15 cellular contexts compared by ENCODE assay signal in the genomic region with DNA sequence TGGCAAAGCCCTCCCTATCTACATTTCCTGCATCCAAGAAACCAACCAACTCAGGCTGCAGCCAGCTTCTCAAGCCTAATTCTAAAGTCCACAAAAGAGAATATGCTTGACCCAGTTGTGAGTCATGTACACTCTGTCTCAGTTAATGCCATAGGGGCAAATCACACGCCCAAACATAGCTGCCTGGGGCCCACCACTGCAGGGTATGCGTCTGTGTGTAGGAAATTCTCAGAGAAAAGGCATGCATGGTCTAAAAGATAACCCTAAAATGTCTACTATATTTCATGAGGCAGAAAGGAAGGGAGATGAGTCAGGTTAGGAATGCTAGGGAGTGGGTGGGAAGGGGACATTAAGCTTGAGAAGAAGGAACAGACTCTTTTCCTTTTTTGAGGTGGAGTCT. TPM values are rescaled to one million over a fixed set of nuclear protein-coding genes. Genes with fewer than 3 reads are reported as not detected.
A peak's percentile ranks its signal among the peaks of the same experiment; 100 is the strongest.
DNase-seq lines count a peak whose midpoint lies in the region; FAIRE-seq and TF ChIP-seq lines count a peak whose summit lies in the region.
"Had no signal": no experiment of that assay in that cellular context is flagged by ENCODE, and none has a peak within 500 bp of the region (broad histone marks: within the 10 kb centered on the region; RNA-seq: fewer than 3 reads in every experiment).

No MANE protein-coding gene starts in this region.

- DNase-seq in GM23248 (peak; percentile 96), SK-N-SH (no peak), fibroblast of pulmonary artery (ENCODE audit: low read depth) (peak; percentile 51), small intestine (peak; percentile 75), HuH-7 (ENCODE audit: low spot score) (no peak), GF-D8 (lab: John Stamatoyannopoulos, UW) (no peak), NOMO-1 (lab: John Stamatoyannopoulos, UW; ENCODE audit: unreplicated experiment in 2 of 2) (no peak), A673 (ENCODE audit: low spot score) (no peak)
- DNase-seq: activated CD4-positive, alpha-beta T cell treated with anti-CD3 and anti-CD28 coated beads for 48 hours; DMS153; NCI-H1105 treated with DMSO at 0.1 percent for 48 hours; NCI-H526 treated with DMSO at 0.1 percent for 48 hours; pancreas; stimulated activated CD4-positive, alpha-beta T cell treated with anti-CD3 and anti-CD28 coated beads, Interleukin-4, amount 100 ng/mL, for 4 hours had no signal

- no peaks in the 10 kb centered on the region for H3K36me3 ChIP-seq in GM23248 (ENCODE audit: low read depth)
- no peaks in the 10 kb centered on the region for H3K36me3 ChIP-seq in SK-N-SH (replicated peaks in 1 of 2; ENCODE audit: control insufficient read depth in 1 of 2, insufficient read depth in 2 of 2, low read length in 1 of 2)
- no peaks in the 10 kb centered on the region for H3K36me3 ChIP-seq in small intestine (ENCODE audit: control insufficient read depth in 2 of 2, insufficient read depth in 2 of 2, low read length in 2 of 2)
- no peaks in the 10 kb centered on the region for H3K36me3 ChIP-seq in A673 (ENCODE audit: insufficient read depth, low read length, poor library complexity, severe bottlenecking)
- H3K36me3 ChIP-seq: pancreas had no signal

- H3K9me3 ChIP-seq in GM23248 (ENCODE audit: low read depth): no peaks in the 10 kb centered on the region
- H3K9me3 ChIP-seq in SK-N-SH: no peaks in the 10 kb centered on the region
- H3K9me3 ChIP-seq in small intestine (ENCODE audit: control insufficient read depth, low read depth): no peaks in the 10 kb centered on the region
- peaks cover under 1% of the 10 kb centered on the region for H3K9me3 ChIP-seq in A673 (ENCODE audit: low read depth, low read length, poor library complexity, severe bottlenecking)
- H3K9me3 ChIP-seq: pancreas had no signal

- H3K4me2 ChIP-seq in GM23248 (ENCODE audit: unreplicated experiment) (peak overlapping the region; percentile 34), SK-N-SH (peak overlapping the region; percentile 59; the same call in 1 of the 2 replicates)

- in situ Hi-C loops in GM23248 (cut with MboI): no loop called here

- CTCF ChIA-PET in SK-N-SH (lab: Yijun Ruan, JAX) (interaction anchor here (1.1 to 2.5 kb wide), 2 partner anchors 16 to 51 kb away, joined by 3 to 10 read pairs; no protein-coding TSS in a partner anchor), A673 (lab: Charles Lee) (no interaction called here)

- H4K20me1 ChIP-seq in GM23248 (ENCODE audit: insufficient read depth) (no peaks in the 10 kb centered on the region), SK-N-SH (ENCODE audit: insufficient read depth) (no peaks in the 10 kb centered on the region)

- no TSS peak for BruUV-seq in A673 (replicated peaks; lab: Mats Ljungman, UMichigan)

- no peak for TF ChIP-seq RAD21 in SK-N-SH (IDR thresholded peaks at IDR 0.05; ENCODE audit: low read length)

- peaks cover 20% of the 10 kb centered on the region for H3F3A ChIP-seq in GM23248 (ENCODE audit: insufficient read depth)
- peaks cover 24% of the 10 kb centered on the region for H3F3A ChIP-seq in SK-N-SH (replicated peaks; ENCODE audit: insufficient read depth)

- peak overlapping the region; percentile 51 for H2AFZ ChIP-seq in GM23248
- 0 out of 2 replicates have a peak overlapping the region, but pooled peaks have one; percentile 10 for H2AFZ ChIP-seq in SK-N-SH (ENCODE audit: low read depth)

- H3K27me3 ChIP-seq in GM23248 (replicated peaks; ENCODE audit: insufficient read depth): no peaks in the 10 kb centered on the region
- H3K27me3 ChIP-seq in SK-N-SH (ENCODE audit: insufficient read depth): no peaks in the 10 kb centered on the region
- H3K27me3 ChIP-seq in small intestine (ENCODE audit: control insufficient read depth in 2 of 2, insufficient read depth in 2 of 2, low read length in 2 of 2): no peaks in the 10 kb centered on the region
- no peaks in the 10 kb centered on the region for H3K27me3 ChIP-seq in A673 (replicated peaks; ENCODE audit: insufficient read depth, low read depth, low read length, poor library complexity)
- H3K27me3 ChIP-seq: pancreas had no signal

- H3K9ac ChIP-seq in GM23248: peak overlapping the region; percentile 66
- H3K9ac ChIP-seq in SK-N-SH: peak overlapping the region; percentile 61

- TF ChIP-seq CTCF in SK-N-SH (IDR thresholded peaks at IDR 0.05): no peak
- no peak for TF ChIP-seq CTCF in fibroblast of pulmonary artery (IDR thresholded peaks at IDR 0.05; ENCODE audit: low read length, missing control alignments)
- TF ChIP-seq CTCF in A673 (conservative IDR thresholded peaks at IDR 0.05; ENCODE audit: low read depth, low read length): no peak

- intact Hi-C loops in A673 (cut with micrococcal nuclease; ENCODE audit: unreplicated experiment): no loop called here

- POLR2A ChIA-PET in SK-N-SH (lab: Yijun Ruan, JAX) (no interaction called here), A673 (lab: Charles Lee; ENCODE audit: low non-redundant PET) (no interaction called here)

- WGBS in GM23248 (ENCODE audit: low coverage in 1 of 2, low lambda C conversion rate in 2 of 2, missing lambda C conversion rate in 2 of 2), 2 experiments: 0 to 3% methylated on average over 2 of the region's 2 CpGs
- WGBS in SK-N-SH (ENCODE audit: low lambda C conversion rate): 6% methylated on average over 2 of the region's 2 CpGs
- WGBS in small intestine, 3 donors: 23 to 56% (median 30%) methylated on average over 2 of the region's 2 CpGs

- H3K4me3 ChIP-seq in GM23248 (no peak overlapping the region; the same call in 1 of the 2 replicates), SK-N-SH (ENCODE audit: low read depth in 2 of 2, low read length in 1 of 2) (no peak overlapping the region), fibroblast of pulmonary artery (replicated peaks; ENCODE audit: low read depth, low read length) (no peak overlapping the region), small intestine (ENCODE audit: low read depth in 1 of 2, low read length in 2 of 2) (no peak overlapping the region), A673 (ENCODE audit: low read depth, low read length, poor library complexity, severe bottlenecking) (no peak overlapping the region)
- H3K4me3 ChIP-seq: pancreas had no signal

- peak in 1 of 2 experiments; percentile 75; a peak in 1 of 4 replicates for TF ChIP-seq EP300 in SK-N-SH (IDR thresholded peaks at IDR 0.05; ENCODE audit: borderline replicate concordance in 1 of 2, low read depth in 1 of 2, low read length in 1 of 2)

- H3K27ac ChIP-seq in GM23248 (peak overlapping the region; percentile 89), SK-N-SH (ENCODE audit: low read depth in 2 of 2, low read length in 1 of 2) (peak overlapping the region in 1 of 2 experiments; percentile 93; a peak in 2 of 4 replicates), small intestine (ENCODE audit: low read depth in 1 of 2, low read length in 1 of 2) (no peak overlapping the region), A673 (ENCODE audit: low read depth, low read length, poor library complexity, severe bottlenecking) (no peak overlapping the region)
- H3K27ac ChIP-seq: HL-60, pancreas had no signal

- H3K79me2 ChIP-seq in GM23248 (ENCODE audit: insufficient read depth) (no peaks in the 10 kb centered on the region), SK-N-SH (ENCODE audit: insufficient read depth) (no peaks in the 10 kb centered on the region)

- H3K4me1 ChIP-seq in GM23248 (ENCODE audit: insufficient read depth): peaks cover 21% of the 10 kb centered on the region
- H3K4me1 ChIP-seq in SK-N-SH (ENCODE audit: control insufficient read depth in 1 of 2, insufficient read depth in 2 of 2, low read depth in 1 of 2, low read length in 1 of 2): 0 out of 4 replicates have a peak, but pooled peaks cover 0 to 3% of the 10 kb centered on the region in 2 experiments
- peaks cover 0 to 5% of the 10 kb centered on the region in 2 donors for H3K4me1 ChIP-seq in small intestine (ENCODE audit: control insufficient read depth in 2 of 2, insufficient read depth in 1 of 2, low read depth in 1 of 2, low read length in 1 of 2)
- H3K4me1 ChIP-seq in A673 (ENCODE audit: insufficient read depth, low read length, poor library complexity, severe bottlenecking): no peaks in the 10 kb centered on the region
- H3K4me1 ChIP-seq: pancreas had no signal

- no peaks in the 10 kb centered on the region for H3K9me2 ChIP-seq in GM23248 (ENCODE audit: insufficient read depth)
- H3K9me2 ChIP-seq in SK-N-SH: no peaks in the 10 kb centered on the region

- no peak for FAIRE-seq in small intestine (lab: Jason Lieb, UNC)
- FAIRE-seq: pancreas had no signal

TF ChIP-seq in SK-N-SH, 30 proteins besides CTCF, POLR2A, EP300 and RAD21 (continues in another document):
- TF ChIP-seq EZH2phosphoT487 (IDR thresholded peaks at IDR 0.05; ENCODE audit: borderline replicate concordance, low read depth) (no peak), NFIC (IDR thresholded peaks at IDR 0.05; ENCODE audit: borderline replicate concordance) (no peak), ELF1 (IDR thresholded peaks at IDR 0.05) (no peak), JUND (IDR thresholded peaks at IDR 0.05) (peak; percentile 79), TCF12 (IDR thresholded peaks at IDR 0.05) (peak; percentile 70), USF2 (IDR thresholded peaks at IDR 0.05; ENCODE audit: borderline replicate concordance, low read depth, low read length) (no peak), GABPA (IDR thresholded peaks at IDR 0.05; ENCODE audit: low read depth) (no peak), MXI1 (IDR thresholded peaks at IDR 0.05; ENCODE audit: low read depth, low read length) (no peak), FOXM1 (IDR thresholded peaks at IDR 0.05; ENCODE audit: low read depth) (no peak), FOSL2 (IDR thresholded peaks at IDR 0.05; ENCODE audit: borderline replicate concordance, low read depth) (peak; percentile 89)
- TF ChIP-seq, protein P1, sequence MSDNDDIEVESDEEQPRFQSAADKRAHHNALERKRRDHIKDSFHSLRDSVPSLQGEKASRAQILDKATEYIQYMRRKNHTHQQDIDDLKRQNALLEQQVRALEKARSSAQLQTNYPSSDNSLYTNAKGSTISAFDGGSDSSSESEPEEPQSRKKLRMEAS (IDR thresholded peaks at IDR 0.05; ENCODE audit: low read depth): 0 out of 2 replicates have a peak, but pooled peaks have one; percentile 24

RNA-seq across cellular contexts. Expression of gene SPTLC2, which starts 22.3 kb away (rescaled TPM):
- 45.6 and 50.2 TPM in 2 replicates for total RNA-seq in GM23248 (2014; rRNA removed; shearing (Covaris generic))
- polyA plus RNA-seq in GM23248 (2016; fragmentation: Nextera tagmentation; extraction: Ambion mirVana) (38.1 and 44.7 TPM in 2 replicates), SK-N-SH (2012; rRNA removed) (10.2 and 14.4 TPM in 2 replicates), small intestine (10 to 100 TPM in 1 of 3 donors, 1 to 10 TPM in 2; 5.9 to 27.5 (median 6.7) TPM)
- 15.6 and 17.0 TPM in 2 replicates for polyA plus RNA-seq in SK-N-SH (2012; cell fraction: cytosol; rRNA removed)
- polyA plus RNA-seq in SK-N-SH (2012; cell fraction: nucleus; rRNA removed): 6.9 and 10.0 TPM in 2 replicates
- 17.3 and 19.0 TPM in 2 replicates for total RNA-seq in A673 (2021)

Comparison
In these comparisons a context has a peak if more than half of its experiments do, and no peak if none do; other contexts are left out.
1. DNase-seq: peak in GM23248 (single experiment), fibroblast of pulmonary artery (single experiment) and small intestine (single experiment); none in SK-N-SH (single experiment), HuH-7 (single experiment), GF-D8 (single experiment), NOMO-1 (0 of 2) and A673 (single experiment).